16 cellular contexts compared by ENCODE assay signal in genomic region chr17:75634754-75635609, GRCh38. TPM values are rescaled to one million over a fixed set of nuclear protein-coding genes. Genes with fewer than 3 reads are reported as not detected.
DNase-seq lines count a peak whose midpoint lies in the region; ATAC-seq, FAIRE-seq and TF ChIP-seq lines count a peak whose summit lies in the region.
"Had no signal": no experiment of that assay in that cellular context is flagged by ENCODE, and none has a peak within 500 bp of the region (broad histone marks: within the 10 kb centered on the region; RNA-seq: fewer than 3 reads in every experiment).

No MANE protein-coding gene starts in this region.

- H3K4me1 Mint-ChIP-seq in CD14-positive monocyte = peaks cover 11% of the 10 kb centered on the region
- no peaks in the 10 kb centered on the region for H3K4me1 Mint-ChIP-seq in activated naive CD4-positive, alpha-beta T cell treated with anti-CD3 and anti-CD28 coated beads, Interleukin-2, amount 10 ng/mL, durations not matched to agents 7 days and 5 days
- H3K4me1 Mint-ChIP-seq in CD8-positive, alpha-beta memory T cell = peaks cover 2 to 13% (median 4%) of the 10 kb centered on the region in 3 donors
- peaks cover 10% of the 10 kb centered on the region for H3K4me1 Mint-ChIP-seq in activated T-cell treated with anti-CD3 and anti-CD28 coated beads, Interleukin-2, amount 50 U/mL, for 24 hours (ENCODE audit: low read depth)

- H3K36me3 ChIP-seq in kidney (ENCODE audit: control insufficient read depth in 1 of 2, insufficient read depth in 2 of 2, low read length in 2 of 2) (no peaks in the 10 kb centered on the region), skeletal muscle tissue (ENCODE audit: control insufficient read depth in 3 of 3, insufficient read depth in 3 of 3, low read length in 3 of 3) (peaks cover 4 to 8% (median 5%) of the 10 kb centered on the region in 3 donors)
- no peaks in the 10 kb centered on the region for H3K36me3 ChIP-seq in CD8-positive, alpha-beta memory T cell (ENCODE audit: insufficient read depth, low read length)
- H3K36me3 ChIP-seq: adrenal gland, SJCRH30 had no signal

- POLR2A ChIA-PET in CD8-positive, alpha-beta memory T cell (lab: Charles Lee) = no interaction called here

- no peak for FAIRE-seq in kidney (lab: Jason Lieb, UNC)
- FAIRE-seq: D721Med had no signal

- H3K27ac ChIP-seq in kidney (ENCODE audit: low read depth in 2 of 2, low read length in 2 of 2) (peak overlapping the region; percentile 88 to 92), skeletal muscle tissue (ENCODE audit: low read depth, low read length) (peak overlapping the region; percentile 69)
- H3K27ac ChIP-seq in CD8-positive, alpha-beta memory T cell (ENCODE audit: low read depth, low read length) = no peak overlapping the region
- H3K27ac ChIP-seq: SJCRH30 had no signal

- peak; percentile 38 for DNase-seq in CD14-positive monocyte (ENCODE audit: low spot score)
- peak; percentile 29 for DNase-seq in cerebellar cortex (ENCODE audit: low spot score)
- peak; percentile 75 for DNase-seq in kidney
- no peak for DNase-seq in activated naive CD4-positive, alpha-beta T cell treated with anti-CD3 and anti-CD28 coated beads, Interleukin-2, amount 10 ng/mL, durations not matched to agents 7 days and 5 days
- no peak for DNase-seq in CD8-positive, alpha-beta memory T cell
- DNase-seq in activated T-cell treated with anti-CD3 and anti-CD28 coated beads, Interleukin-2, amount 50 U/mL, for 24 hours = no peak
- DNase-seq: activated T-cell treated with anti-CD3 and anti-CD28 coated beads, Interleukin-2, amount 50 U/mL, for 48 hours; adrenal gland; cortex of kidney; occipital lobe; SJCRH30; stimulated activated CD4-positive, alpha-beta T cell treated with anti-CD3 and anti-CD28 coated beads, Interleukin-15, amount 100 ng/mL, for 24 hours had no signal

- peak overlapping the region in 1 of 7 donors; percentile 38 for H3K27ac Mint-ChIP-seq in CD14-positive monocyte
- H3K27ac Mint-ChIP-seq in activated naive CD4-positive, alpha-beta T cell treated with anti-CD3 and anti-CD28 coated beads, Interleukin-2, amount 10 ng/mL, durations not matched to agents 7 days and 5 days = no peak overlapping the region
- H3K27ac Mint-ChIP-seq in CD8-positive, alpha-beta memory T cell = peak overlapping the region in 1 of 8 donors; percentile 55
- no peak overlapping the region for H3K27ac Mint-ChIP-seq in activated T-cell treated with anti-CD3 and anti-CD28 coated beads, Interleukin-2, amount 50 U/mL, for 24 hours
- H3K27ac Mint-ChIP-seq: memory B cell had no signal

- H3K4me3 Mint-ChIP-seq in CD14-positive monocyte = no peak overlapping the region
- no peak overlapping the region for H3K4me3 Mint-ChIP-seq in activated naive CD4-positive, alpha-beta T cell treated with anti-CD3 and anti-CD28 coated beads, Interleukin-2, amount 10 ng/mL, durations not matched to agents 7 days and 5 days
- no peak overlapping the region for H3K4me3 Mint-ChIP-seq in CD8-positive, alpha-beta memory T cell
- H3K4me3 Mint-ChIP-seq in activated T-cell treated with anti-CD3 and anti-CD28 coated beads, Interleukin-2, amount 50 U/mL, for 24 hours = no peak overlapping the region
- H3K4me3 Mint-ChIP-seq: memory B cell had no signal

- TF ChIP-seq CTCF in CD14-positive monocyte (IDR thresholded peaks at IDR 0.05) = no peak
- no peak for TF ChIP-seq CTCF in kidney (IDR thresholded peaks at IDR 0.05; ENCODE audit: borderline replicate concordance, extremely low read depth, insufficient read depth)

- intact Hi-C loops in CD14-positive monocyte (cut with micrococcal nuclease) (loop anchor here in 1 of 2 donors (5.0 kb wide), 1 partner anchor 37 kb away; no protein-coding TSS in a partner anchor), kidney (cut with DNase I) (no loop called here)

- H3K4me1 ChIP-seq in kidney (ENCODE audit: control insufficient read depth in 1 of 2, insufficient read depth in 1 of 2, low read depth in 1 of 2, low read length in 2 of 2) (peaks cover 19 to 35% of the 10 kb centered on the region in 2 donors), skeletal muscle tissue (ENCODE audit: control insufficient read depth in 3 of 3, insufficient read depth in 3 of 3, low read length in 3 of 3) (peaks cover 43 to 53% (median 47%) of the 10 kb centered on the region in 3 donors)
- H3K4me1 ChIP-seq in CD8-positive, alpha-beta memory T cell (ENCODE audit: insufficient read depth, low read length) = peaks cover 14% of the 10 kb centered on the region

- H3K9me3 Mint-ChIP-seq in CD14-positive monocyte = peaks cover 0 to 2% (median 0%) of the 10 kb centered on the region in 7 donors
- H3K9me3 Mint-ChIP-seq in activated naive CD4-positive, alpha-beta T cell treated with anti-CD3 and anti-CD28 coated beads, Interleukin-2, amount 10 ng/mL, durations not matched to agents 7 days and 5 days = no peaks in the 10 kb centered on the region
- no peaks in the 10 kb centered on the region for H3K9me3 Mint-ChIP-seq in CD8-positive, alpha-beta memory T cell
- no peaks in the 10 kb centered on the region for H3K9me3 Mint-ChIP-seq in activated T-cell treated with anti-CD3 and anti-CD28 coated beads, Interleukin-2, amount 50 U/mL, for 24 hours
- H3K9me3 Mint-ChIP-seq: memory B cell had no signal

- ATAC-seq in GM18520 (IDR thresholded peaks at IDR 0.05; ENCODE audit: unreplicated experiment) = no peak

- H3K4me3 ChIP-seq in kidney (ENCODE audit: low read length in 2 of 2) (peak overlapping the region; percentile 51 to 58), skeletal muscle tissue (ENCODE audit: low read length in 3 of 3) (no peak overlapping the region)
- no peak overlapping the region for H3K4me3 ChIP-seq in CD8-positive, alpha-beta memory T cell (ENCODE audit: low read length)
- H3K4me3 ChIP-seq: adrenal gland, SJCRH30 had no signal

- CTCF ChIA-PET in activated naive CD4-positive, alpha-beta T cell treated with anti-CD3 and anti-CD28 coated beads, Interleukin-2, amount 10 ng/mL, durations not matched to agents 7 days and 5 days (lab: Charles Lee) = interaction anchor here (0.6 to 18.1 kb wide), 8 partner anchors 9 to 114 kb away, joined by 3 to 380 read pairs (median 20); partner anchors contain the start of gene ITGB4
- CTCF ChIA-PET in CD8-positive, alpha-beta memory T cell (lab: Charles Lee) = interaction anchor here (2.0 to 12.6 kb wide), 4 partner anchors 9 to 118 kb away, joined by 7 to 181 read pairs (median 10); partner anchors contain the start of gene TSEN54

- no peaks in the 10 kb centered on the region for H3K9me3 ChIP-seq in kidney (ENCODE audit: control insufficient read depth in 1 of 2, low read length in 2 of 2)
- no peaks in the 10 kb centered on the region for H3K9me3 ChIP-seq in skeletal muscle tissue (ENCODE audit: control insufficient read depth in 3 of 3, low read length in 3 of 3)
- no peaks in the 10 kb centered on the region for H3K9me3 ChIP-seq in CD8-positive, alpha-beta memory T cell (ENCODE audit: low read length)
- H3K9me3 ChIP-seq: adrenal gland, SJCRH30 had no signal

- H3K36me3 Mint-ChIP-seq in CD14-positive monocyte = peaks cover 14 to 18% of the 10 kb centered on the region in 2 donors
- no peaks in the 10 kb centered on the region for H3K36me3 Mint-ChIP-seq in activated naive CD4-positive, alpha-beta T cell treated with anti-CD3 and anti-CD28 coated beads, Interleukin-2, amount 10 ng/mL, durations not matched to agents 7 days and 5 days
- peaks cover 0 to 7% (median 0%) of the 10 kb centered on the region in 3 donors for H3K36me3 Mint-ChIP-seq in CD8-positive, alpha-beta memory T cell
- H3K36me3 Mint-ChIP-seq in activated T-cell treated with anti-CD3 and anti-CD28 coated beads, Interleukin-2, amount 50 U/mL, for 24 hours (ENCODE audit: low read depth) = peaks cover 15% of the 10 kb centered on the region

- H3K27me3 ChIP-seq in skeletal muscle tissue (ENCODE audit: control insufficient read depth in 3 of 3, insufficient read depth in 3 of 3, low read length in 3 of 3) = no peaks in the 10 kb centered on the region
- no peaks in the 10 kb centered on the region for H3K27me3 ChIP-seq in CD8-positive, alpha-beta memory T cell (ENCODE audit: insufficient read depth, low read length, poor library complexity, severe bottlenecking)
- H3K27me3 ChIP-seq: adrenal gland, SJCRH30 had no signal

- H3K27me3 Mint-ChIP-seq in CD14-positive monocyte (ENCODE audit: low read depth in 3 of 3) = peaks cover 2 to 8% (median 4%) of the 10 kb centered on the region in 3 donors
- no peaks in the 10 kb centered on the region for H3K27me3 Mint-ChIP-seq in activated naive CD4-positive, alpha-beta T cell treated with anti-CD3 and anti-CD28 coated beads, Interleukin-2, amount 10 ng/mL, durations not matched to agents 7 days and 5 days
- no peaks in the 10 kb centered on the region for H3K27me3 Mint-ChIP-seq in CD8-positive, alpha-beta memory T cell
- no peaks in the 10 kb centered on the region for H3K27me3 Mint-ChIP-seq in activated T-cell treated with anti-CD3 and anti-CD28 coated beads, Interleukin-2, amount 50 U/mL, for 24 hours
- H3K27me3 Mint-ChIP-seq: memory B cell had no signal

- H3K9ac ChIP-seq in kidney (ENCODE audit: low read length in 2 of 2) (peak overlapping the region; percentile 9 to 78), skeletal muscle tissue (ENCODE audit: low read depth in 1 of 3, low read length in 3 of 3) (peak overlapping the region in 2 of 3 donors; percentile 23 to 64)

RNA-seq across cellular contexts. Expression of gene SMIM5, which starts 1.7 kb away (rescaled TPM):
- polyA plus RNA-seq in CD14-positive monocyte = under 1 TPM; 0.15 to 0.43 TPM
- total RNA-seq in kidney = 8.0 TPM
- 63.0 TPM for polyA plus RNA-seq in kidney (ENCODE audit: insufficient read depth, low read depth, low replicate concordance)
- 3.7 TPM for total RNA-seq in skeletal muscle tissue
- under 1 TPM in 1 of 2 experiments, not detected in 1; 0.20 TPM for total RNA-seq in CD8-positive, alpha-beta memory T cell
- polyA plus RNA-seq in CD8-positive, alpha-beta memory T cell = 0.13 TPM

RNA-seq across cellular contexts. Expression of gene RECQL5, which starts 32.0 kb away (rescaled TPM):
- polyA plus RNA-seq in CD14-positive monocyte = 1 to 10 TPM; 3.1 to 4.4 TPM
- total RNA-seq in kidney = 51.6 TPM
- 40.0 TPM for polyA plus RNA-seq in kidney (ENCODE audit: insufficient read depth, low read depth, low replicate concordance)
- total RNA-seq in skeletal muscle tissue = 11.0 TPM
- 10 to 100 TPM; 28.5 to 30.3 TPM for total RNA-seq in CD8-positive, alpha-beta memory T cell
- 16.0 TPM for polyA plus RNA-seq in CD8-positive, alpha-beta memory T cell

RNA-seq across cellular contexts. Expression of gene SAP30BP, which starts 32.2 kb away (rescaled TPM):
- polyA plus RNA-seq in CD14-positive monocyte = 10 to 100 TPM; 43.8 to 61.6 TPM
- 95.1 TPM for total RNA-seq in kidney
- 62.9 TPM for polyA plus RNA-seq in kidney (ENCODE audit: insufficient read depth, low read depth, low replicate concordance)
- total RNA-seq in skeletal muscle tissue = 36.5 TPM
- total RNA-seq in CD8-positive, alpha-beta memory T cell = 100 to 1,000 TPM in 1 of 2 experiments, 10 to 100 TPM in 1; 98.0 to 111 TPM
- 87.5 TPM for polyA plus RNA-seq in CD8-positive, alpha-beta memory T cell

RNA-seq across cellular contexts. Expression of gene MYO15B, which starts 47.4 kb away (rescaled TPM):
- under 1 TPM; 0.17 to 0.62 TPM for polyA plus RNA-seq in CD14-positive monocyte
- 286 TPM for total RNA-seq in kidney
- 139 TPM for polyA plus RNA-seq in kidney (ENCODE audit: insufficient read depth, low read depth, low replicate concordance)
- 43.8 TPM for total RNA-seq in skeletal muscle tissue
- total RNA-seq in CD8-positive, alpha-beta memory T cell = 10 to 100 TPM; 26.1 to 33.3 TPM
- 1.6 TPM for polyA plus RNA-seq in CD8-positive, alpha-beta memory T cell

Comparison
In these comparisons a context has a peak if more than half of its experiments do, and no peak if none do; other contexts are left out.
1. DNase-seq: peak in CD14-positive monocyte (single experiment), cerebellar cortex (single experiment) and kidney (single experiment); none in activated naive CD4-positive, alpha-beta T cell treated with anti-CD3 and anti-CD28 coated beads, Interleukin-2, amount 10 ng/mL, durations not matched to agents 7 days and 5 days (single experiment), CD8-positive, alpha-beta memory T cell (0 of 5) and activated T-cell treated with anti-CD3 and anti-CD28 coated beads, Interleukin-2, amount 50 U/mL, for 24 hours (single experiment).
2. H3K4me3 ChIP-seq: peak in kidney (2 of 2); none in skeletal muscle tissue (0 of 3) and CD8-positive, alpha-beta memory T cell (single experiment).